ENCODE assay signal across 1 cellular context in the genomic region with DNA sequence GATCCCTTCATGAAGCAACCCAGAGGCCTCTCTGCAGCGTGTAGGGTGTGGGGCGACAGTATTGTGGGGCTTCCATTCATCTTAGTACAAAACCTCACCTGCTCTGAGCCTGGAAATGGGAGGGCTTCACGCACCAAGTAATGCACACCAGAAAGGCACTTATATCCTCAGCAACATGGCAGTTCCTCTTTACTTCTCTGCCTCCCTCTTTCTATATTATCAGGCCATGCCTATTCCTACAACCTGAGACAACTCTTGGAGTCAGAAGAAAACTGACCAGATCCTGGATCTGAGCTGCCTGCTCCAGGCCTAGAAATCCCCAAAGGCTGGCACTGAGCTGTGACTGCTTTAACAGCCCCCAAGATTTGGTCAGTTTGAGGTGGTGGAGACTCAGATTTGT.
TF ChIP-seq lines count a peak whose summit lies in the region.

No MANE protein-coding gene starts in this region.

TF ChIP-seq in GM12878, 131 proteins besides CTCF, POLR2A, EP300 and RAD21:
- TF ChIP-seq, protein P1, sequence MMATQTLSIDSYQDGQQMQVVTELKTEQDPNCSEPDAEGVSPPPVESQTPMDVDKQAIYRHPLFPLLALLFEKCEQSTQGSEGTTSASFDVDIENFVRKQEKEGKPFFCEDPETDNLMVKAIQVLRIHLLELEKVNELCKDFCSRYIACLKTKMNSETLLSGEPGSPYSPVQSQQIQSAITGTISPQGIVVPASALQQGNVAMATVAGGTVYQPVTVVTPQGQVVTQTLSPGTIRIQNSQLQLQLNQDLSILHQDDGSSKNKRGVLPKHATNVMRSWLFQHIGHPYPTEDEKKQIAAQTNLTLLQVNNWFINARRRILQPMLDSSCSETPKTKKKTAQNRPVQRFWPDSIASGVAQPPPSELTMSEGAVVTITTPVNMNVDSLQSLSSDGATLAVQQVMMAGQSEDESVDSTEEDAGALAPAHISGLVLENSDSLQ (IDR thresholded peaks at IDR 0.05), result no peak
- TF ChIP-seq SPI1 (IDR thresholded peaks at IDR 0.05; ENCODE audit: borderline replicate concordance, insufficient read depth, low read depth, low read length) (peak; percentile 29; the same call in 1 of the 2 replicates), SIX5 (IDR thresholded peaks at IDR 0.05; ENCODE audit: low read depth, low read length, severe bottlenecking) (no peak), DPF2 (IDR thresholded peaks at IDR 0.05) (no peak), ZNF217 (IDR thresholded peaks at IDR 0.05) (no peak), NRF1 (conservative IDR thresholded peaks at IDR 0.05; ENCODE audit: low read depth, low read length) (no peak)
